In the genomic region with DNA sequence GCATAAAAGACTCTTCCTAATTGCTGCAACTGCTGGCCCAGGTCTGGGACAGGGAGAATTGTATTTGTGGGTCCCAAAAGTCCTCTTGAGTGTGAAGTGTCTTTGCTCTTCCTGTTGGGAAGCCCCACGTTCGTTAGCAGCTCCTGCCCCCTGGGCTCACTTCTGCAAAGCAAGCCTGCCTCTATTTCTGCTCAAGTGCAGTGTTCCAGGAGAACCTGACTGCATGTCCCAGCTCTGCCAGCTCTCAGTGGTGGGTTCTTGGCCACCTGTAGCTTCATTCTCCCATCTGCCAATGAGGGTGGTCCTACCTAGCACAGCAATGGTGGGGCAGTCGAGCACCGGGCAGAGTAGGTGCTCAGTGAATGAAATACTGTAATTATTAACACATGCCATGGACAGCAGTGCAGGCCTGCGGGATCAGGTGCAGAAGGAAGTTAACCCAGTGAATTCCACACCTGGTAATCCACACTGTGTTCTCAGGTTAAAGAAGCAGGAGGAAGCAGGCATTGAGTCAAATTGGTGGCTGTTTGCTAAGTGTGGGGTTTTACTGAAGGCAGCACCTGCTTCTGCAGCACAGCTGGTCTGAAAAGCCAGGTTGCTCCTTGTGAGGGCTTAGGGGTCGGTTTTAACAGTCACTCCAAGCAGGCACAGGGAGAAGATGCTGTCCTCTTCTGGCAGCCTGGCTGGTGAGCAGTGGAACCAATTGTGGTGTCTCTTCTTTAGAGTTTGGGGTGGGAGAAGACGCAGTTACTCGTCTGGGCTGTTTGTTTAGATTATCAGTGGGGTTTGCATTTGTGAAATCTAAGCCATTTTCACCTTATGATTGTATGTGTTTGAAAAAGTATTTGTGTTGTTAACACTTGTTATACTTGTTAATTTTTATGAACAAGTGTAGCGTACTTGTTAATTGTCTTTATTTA, we compare ENCODE assay signal across 11 cellular contexts. TPM values are rescaled to one million over a fixed set of nuclear protein-coding genes. Genes with fewer than 3 reads are reported as not detected.
DNase-seq lines count a peak whose midpoint lies in the region; ATAC-seq and TF ChIP-seq lines count a peak whose summit lies in the region.
"Had no signal": no experiment of that assay in that cellular context is flagged by ENCODE, and none has a peak within 500 bp of the region (broad histone marks: within the 10 kb centered on the region; RNA-seq: fewer than 3 reads in every experiment).

No MANE protein-coding gene starts in this region.

- H3K9me3 ChIP-seq in right atrium auricular region (peaks cover 0 to 17% of the 10 kb centered on the region in 2 donors), T-helper 17 cell (ENCODE audit: control insufficient read depth, low read length, poor library complexity, severe bottlenecking) (no peaks in the 10 kb centered on the region), aorta (ENCODE audit: control insufficient read depth, low read length) (no peaks in the 10 kb centered on the region)

- H3K4me1 Mint-ChIP-seq in T-helper 17 cell (peaks cover 55% of the 10 kb centered on the region), memory B cell (peaks cover 32% of the 10 kb centered on the region)

- H3K27ac Mint-ChIP-seq in T-helper 17 cell (peak overlapping the region; percentile 94), memory B cell (peak overlapping the region; percentile 60)
- H3K27ac Mint-ChIP-seq: HFFc6 had no signal

- H3K4me3 ChIP-seq in right atrium auricular region (no peak overlapping the region), aorta (ENCODE audit: low read length in 2 of 2) (no peak overlapping the region)

- DNase-seq in right atrium auricular region (ENCODE audit: low spot score) (peak; percentile 52), left cardiac atrium (no peak), T-helper 17 cell (no peak), memory B cell (ENCODE audit: low spot score in 2 of 2) (no peak), aorta (no peak), D341Med (ENCODE audit: low spot score) (no peak), GM19240 (ENCODE audit: insufficient read length, low spot score) (no peak)
- DNase-seq: activated gamma-delta T cell treated with Interleukin-2 at 50 U/mL for 16 hours, HFFc6 had no signal

- peaks cover 0 to 34% of the 10 kb centered on the region in 2 donors for H3K4me1 ChIP-seq in right atrium auricular region
- H3K4me1 ChIP-seq in aorta (ENCODE audit: control insufficient read depth in 1 of 2, insufficient read depth in 2 of 2, low read length in 2 of 2), result peaks cover 3 to 4% of the 10 kb centered on the region in 2 donors

- peak overlapping the region; percentile 57 for H3K4me3 Mint-ChIP-seq in T-helper 17 cell
- no peak overlapping the region for H3K4me3 Mint-ChIP-seq in memory B cell
- H3K4me3 Mint-ChIP-seq: HFFc6 had no signal

- no peaks in the 10 kb centered on the region for H3K27me3 Mint-ChIP-seq in T-helper 17 cell
- H3K27me3 Mint-ChIP-seq in memory B cell, result no peaks in the 10 kb centered on the region

- no peak for ATAC-seq in left cardiac atrium
- no peak for ATAC-seq in T-helper 17 cell
- no peak for ATAC-seq in memory B cell (ENCODE audit: low read depth)
- no peak for ATAC-seq in aorta (ENCODE audit: low FRiP score)
- no peak for ATAC-seq in GM21737 (IDR thresholded peaks at IDR 0.05; ENCODE audit: unreplicated experiment)

- H3K36me3 Mint-ChIP-seq in T-helper 17 cell (ENCODE audit: low read depth) (no peaks in the 10 kb centered on the region), memory B cell (peaks cover 15% of the 10 kb centered on the region)

- intact Hi-C loops in left cardiac atrium (cut with DNase I), result no loop called here
- intact Hi-C loops in aorta (cut with DNase I), result no loop called here

- no peak for TF ChIP-seq CTCF in right atrium auricular region (IDR thresholded peaks at IDR 0.05)

- WGBS in aorta, 2 donors, result 37 to 45% methylated on average over 9 of the region's 9 CpGs

- H3K9me3 Mint-ChIP-seq in memory B cell, result peaks cover 2% of the 10 kb centered on the region

- H3K36me3 ChIP-seq in right atrium auricular region (no peaks in the 10 kb centered on the region), aorta (ENCODE audit: control insufficient read depth in 1 of 2, insufficient read depth in 2 of 2, low read length in 1 of 2) (no peaks in the 10 kb centered on the region)

- H3K27me3 ChIP-seq in right atrium auricular region (no peaks in the 10 kb centered on the region), aorta (ENCODE audit: control insufficient read depth in 1 of 2, insufficient read depth in 2 of 2, low read length in 1 of 2) (no peaks in the 10 kb centered on the region)

- H3K27ac ChIP-seq in right atrium auricular region, result peak overlapping the region; percentile 46 to 71
- H3K27ac ChIP-seq in aorta (ENCODE audit: low read depth in 1 of 2, low read length in 2 of 2), result peak overlapping the region; percentile 38 to 72
- H3K27ac ChIP-seq: parathyroid adenoma had no signal

RNA-seq across cellular contexts. Expression of a gene that starts 54.3 kb away (rescaled TPM):
- total RNA-seq in right atrium auricular region (10 to 100 TPM; 18.4 to 40.1 TPM), left cardiac atrium (10 to 100 TPM; 31.9 to 64.9 TPM), T-helper 17 cell (100 to 1,000 TPM; 148 to 170 TPM), aorta (100 to 1,000 TPM in 1 of 2 donors, 10 to 100 TPM in 1; 74.3 to 250 TPM)
- 10 to 100 TPM in 1 of 2 donors, 1 to 10 TPM in 1; 8.9 to 62.2 TPM for polyA plus RNA-seq in aorta
